Comparison of ENCODE assay signal across 1 cellular context in genomic region chr9:78278177-78278777, GRCh38.
TF ChIP-seq lines count a peak whose summit lies in the region.

No MANE protein-coding gene starts in this region.

TF ChIP-seq in liver, 16 proteins besides CTCF, POLR2A, EP300 and RAD21 (continued from another document):
- TF ChIP-seq ZBTB33 (IDR thresholded peaks at IDR 0.05) (peak; percentile 57), ATF3 (IDR thresholded peaks at IDR 0.05) (peak; percentile 60), EGR1 (IDR thresholded peaks at IDR 0.05; ENCODE audit: low read depth in 2 of 2) (no peak), MAX (IDR thresholded peaks at IDR 0.05) (peak; percentile 75), FOXA1 (IDR thresholded peaks at IDR 0.05) (no peak), NR2F2 (IDR thresholded peaks at IDR 0.05) (no peak)
